22 cellular contexts compared by ENCODE assay signal in genomic region chr2:42067521-42067920, GRCh38. TPM values are rescaled to one million over a fixed set of nuclear protein-coding genes. Genes with fewer than 3 reads are reported as not detected.
"Had no signal": no experiment of that assay in that cellular context is flagged by ENCODE, and none has a peak within 500 bp of the region (broad histone marks: within the 10 kb centered on the region; RNA-seq: fewer than 3 reads in every experiment).

No MANE protein-coding gene starts in this region.

- DNase-seq: effector CD4-positive, alpha-beta T cell; gastrocnemius medialis; heart left ventricle; kidney; mesenchymal stem cell; naive thymus-derived CD4-positive, alpha-beta T cell; nephron progenitor cell; nucleus accumbens; ovary; right lobe of liver; stimulated activated CD4-positive, alpha-beta T cell treated with anti-CD3 and anti-CD28 coated beads, Interleukin-2, amount 100 ng/mL, for 24 hours; stimulated activated CD4-positive, alpha-beta T cell treated with anti-CD3 and anti-CD28 coated beads, Interleukin-4, amount 100 ng/mL, for 24 hours; stimulated activated naive CD4-positive, alpha-beta T cell treated with Interleukin-2 at 50 U/mL for 16 hours; stomach; thyroid gland; trophoblast cell had no signal

- H3K4me3 ChIP-seq: dorsolateral prefrontal cortex, gastrocnemius medialis, heart left ventricle, hepatocyte, lung, mucosa of descending colon, ovary, right lobe of liver, smooth muscle cell, stomach, thyroid gland, vagina had no signal

- H3K27ac ChIP-seq: dorsolateral prefrontal cortex, gastrocnemius medialis, heart left ventricle, hepatocyte, ovary, right lobe of liver, stomach, thyroid gland, vagina had no signal

- H3K36me3 ChIP-seq: gastrocnemius medialis, heart left ventricle, ovary, right lobe of liver, stomach, thyroid gland, vagina had no signal

- H3K27me3 ChIP-seq: dorsolateral prefrontal cortex, gastrocnemius medialis, heart left ventricle, hepatocyte, ovary, right lobe of liver, stomach, thyroid gland, vagina had no signal

- H3K9me3 ChIP-seq: gastrocnemius medialis, mucosa of descending colon, ovary, right lobe of liver, stomach, thyroid gland, vagina had no signal

- H3K4me1 ChIP-seq: right lobe of liver, thyroid gland had no signal

RNA-seq across cellular contexts. Expression of gene PKDCC, which starts 19.7 kb away (rescaled TPM):
- total RNA-seq: naive thymus-derived CD4-positive, alpha-beta T cell had no signal
